In the genomic region with DNA sequence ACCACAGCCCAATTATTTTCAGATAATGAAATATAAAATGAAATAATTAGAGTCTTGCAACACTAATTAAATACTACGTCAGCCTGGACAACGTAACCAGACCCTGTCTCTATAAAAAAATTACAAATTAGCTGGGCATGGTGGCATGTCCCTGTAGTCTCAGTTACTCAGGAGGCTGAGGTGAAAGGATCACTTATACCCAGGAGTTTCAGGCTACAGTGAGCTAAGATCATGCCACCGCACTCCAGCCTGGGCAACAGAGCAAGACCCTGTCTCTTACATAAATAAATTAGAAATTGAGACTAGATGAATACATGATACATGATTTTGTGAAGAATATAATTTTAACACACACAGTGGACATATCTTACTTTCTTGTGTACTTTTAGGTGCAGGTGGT, we compare ENCODE assay signal across 28 cellular contexts.
"Had no signal": no experiment of that assay in that cellular context is flagged by ENCODE, and none has a peak within 500 bp of the region (broad histone marks: within the 10 kb centered on the region; RNA-seq: fewer than 3 reads in every experiment).

No MANE protein-coding gene starts in this region.

- H3K27me3 ChIP-seq: stomach, suprapubic skin, testis, thyroid gland, tibial artery, tibial nerve, transverse colon, upper lobe of left lung, upper lobe of right lung, uterus, vagina had no signal

- H3K9me3 ChIP-seq: stomach, suprapubic skin, testis, thoracic aorta, thyroid gland, tibial artery, tibial nerve, transverse colon, upper lobe of left lung, upper lobe of right lung, uterus, vagina had no signal

- H3K4me1 ChIP-seq: testis, tibial artery, upper lobe of right lung, uterus, vagina had no signal

- H3K9me3 Mint-ChIP-seq: stimulated activated effector memory CD8-positive, alpha-beta T cell treated with anti-CD3 and anti-CD28 coated beads, Interleukin-12 subunit alpha, Interleukin-12 subunit beta, amount 100 ng/mL, for 72 hours; stimulated activated memory B cell treated with anti-CD40 and anti-IgM and Interleukin-4, amounts not matched to agents 10 μg/mL and 1 μg/mL and 100 μg/mL, for 72 hours; stimulated activated naive B cell treated with anti-CD40 and anti-IgM and Interleukin-4, amounts not matched to agents 10 μg/mL and 1 μg/mL and 100 μg/mL, for 72 hours; stimulated activated naive CD8-positive, alpha-beta T cell treated with anti-CD3 and anti-CD28 coated beads, Interleukin-15, amount 100 ng/mL, for 72 hours; stimulated activated naive CD8-positive, alpha-beta T cell treated with anti-CD3 and anti-CD28 coated beads, Interleukin-15, Interleukin-2, amounts not matched to agents 100 ng/mL and 50 ng/mL, for 24 hours; type B pancreatic cell had no signal

- H3K36me3 ChIP-seq: uterus had no signal

- DNase-seq: stimulated activated CD4-positive, alpha-beta T cell treated with anti-CD3 and anti-CD28 coated beads, Interleukin-2, amount 100 ng/mL, for 48 hours; stimulated activated CD4-positive, alpha-beta T cell treated with anti-CD3 and anti-CD28 coated beads, Interleukin-4, amount 100 ng/mL, for 1 hour; stimulated activated CD4-positive, alpha-beta T cell treated with anti-CD3 and anti-CD28 coated beads, Interleukin-4, amount 100 ng/mL, for 24 hours; stimulated activated CD4-positive, alpha-beta T cell treated with anti-CD3 and anti-CD28 coated beads, Interleukin-4, amount 100 ng/mL, for 4 hours; stimulated activated CD8-positive, alpha-beta memory T cell treated with anti-CD3 and anti-CD28 coated beads, Interleukin-4, amount 100 ng/mL, for 48 hours; stimulated activated naive B cell treated with anti-CD40 and anti-IgM and Interleukin-4, amounts not matched to agents 10 μg/mL and 1 μg/mL and 100 μg/mL, for 72 hours; stimulated activated naive CD4-positive, alpha-beta T cell; stimulated activated naive CD4-positive, alpha-beta T cell treated with Interleukin-2 at 50 U/mL for 16 hours; stimulated activated naive CD8-positive, alpha-beta T cell treated with anti-CD3 and anti-CD28 coated beads, Interleukin-15, amount 100 ng/mL, for 72 hours; stimulated activated naive CD8-positive, alpha-beta T cell treated with anti-CD3 and anti-CD28 coated beads, Interleukin-15, Interleukin-2, amounts not matched to agents 100 U/mL and 50 U/mL, for 24 hours; stomach; substantia nigra; testis; thyroid gland; tibial artery; transverse colon; trophoblast cell; upper lobe of left lung; upper lobe of right lung; uterus had no signal

- H3K27me3 Mint-ChIP-seq: stimulated activated memory B cell treated with anti-CD40 and anti-IgM and Interleukin-4, amounts not matched to agents 10 μg/mL and 1 μg/mL and 100 μg/mL, for 72 hours; stimulated activated naive B cell treated with anti-CD40 and anti-IgM and Interleukin-4, amounts not matched to agents 10 μg/mL and 1 μg/mL and 100 μg/mL, for 72 hours; stimulated activated naive CD8-positive, alpha-beta T cell treated with anti-CD3 and anti-CD28 coated beads, Interleukin-15, amount 100 ng/mL, for 72 hours; stimulated activated naive CD8-positive, alpha-beta T cell treated with anti-CD3 and anti-CD28 coated beads, Interleukin-15, Interleukin-2, amounts not matched to agents 100 ng/mL and 50 ng/mL, for 24 hours; type B pancreatic cell had no signal

- H3K4me3 Mint-ChIP-seq: stimulated activated effector memory CD8-positive, alpha-beta T cell treated with anti-CD3 and anti-CD28 coated beads, Interleukin-12 subunit alpha, Interleukin-12 subunit beta, amount 100 ng/mL, for 72 hours; stimulated activated memory B cell treated with anti-CD40 and anti-IgM and Interleukin-4, amounts not matched to agents 10 μg/mL and 1 μg/mL and 100 μg/mL, for 72 hours; stimulated activated naive B cell treated with anti-CD40 and anti-IgM and Interleukin-4, amounts not matched to agents 10 μg/mL and 1 μg/mL and 100 μg/mL, for 72 hours; stimulated activated naive CD8-positive, alpha-beta T cell treated with anti-CD3 and anti-CD28 coated beads, Interleukin-15, amount 100 ng/mL, for 72 hours; stimulated activated naive CD8-positive, alpha-beta T cell treated with anti-CD3 and anti-CD28 coated beads, Interleukin-15, Interleukin-2, amounts not matched to agents 100 ng/mL and 50 ng/mL, for 24 hours; type B pancreatic cell had no signal

- H3K27ac ChIP-seq: stomach, suprapubic skin, testis, thoracic aorta, thyroid gland, tibial artery, tibial nerve, transverse colon, upper lobe of left lung, upper lobe of right lung, uterus, vagina had no signal

- H3K36me3 Mint-ChIP-seq: stimulated activated effector memory CD8-positive, alpha-beta T cell treated with anti-CD3 and anti-CD28 coated beads, Interleukin-12 subunit alpha, Interleukin-12 subunit beta, amount 100 ng/mL, for 72 hours had no signal

- H3K4me3 ChIP-seq: stomach, suprapubic skin, testis, thoracic aorta, thyroid gland, tibial artery, tibial nerve, transverse colon, upper lobe of left lung, upper lobe of right lung, uterus, vagina had no signal

- H3K27ac Mint-ChIP-seq: stimulated activated effector memory CD8-positive, alpha-beta T cell treated with anti-CD3 and anti-CD28 coated beads, Interleukin-12 subunit alpha, Interleukin-12 subunit beta, amount 100 ng/mL, for 72 hours; stimulated activated memory B cell treated with anti-CD40 and anti-IgM and Interleukin-4, amounts not matched to agents 10 μg/mL and 1 μg/mL and 100 μg/mL, for 72 hours; stimulated activated naive CD8-positive, alpha-beta T cell treated with anti-CD3 and anti-CD28 coated beads, Interleukin-15, Interleukin-2, amounts not matched to agents 100 ng/mL and 50 ng/mL, for 24 hours; type B pancreatic cell had no signal

- ATAC-seq: stimulated activated effector memory CD8-positive, alpha-beta T cell treated with anti-CD3 and anti-CD28 coated beads, Interleukin-12 subunit alpha, Interleukin-12 subunit beta, amount 100 ng/mL, for 72 hours; stimulated activated memory B cell treated with anti-CD40 and anti-IgM and Interleukin-4, amounts not matched to agents 10 μg/mL and 1 μg/mL and 100 μg/mL, for 72 hours; stimulated activated naive B cell treated with anti-CD40 and anti-IgM and Interleukin-4, amounts not matched to agents 10 μg/mL and 1 μg/mL and 100 μg/mL, for 72 hours; stimulated activated naive CD8-positive, alpha-beta T cell treated with anti-CD3 and anti-CD28 coated beads, Interleukin-15, amount 100 ng/mL, for 72 hours; stimulated activated naive CD8-positive, alpha-beta T cell treated with anti-CD3 and anti-CD28 coated beads, Interleukin-15, Interleukin-2, amounts not matched to agents 100 U/mL and 50 U/mL, for 24 hours; upper lobe of right lung had no signal
